ENCODE assay signal across 1 cellular context in the genomic region with DNA sequence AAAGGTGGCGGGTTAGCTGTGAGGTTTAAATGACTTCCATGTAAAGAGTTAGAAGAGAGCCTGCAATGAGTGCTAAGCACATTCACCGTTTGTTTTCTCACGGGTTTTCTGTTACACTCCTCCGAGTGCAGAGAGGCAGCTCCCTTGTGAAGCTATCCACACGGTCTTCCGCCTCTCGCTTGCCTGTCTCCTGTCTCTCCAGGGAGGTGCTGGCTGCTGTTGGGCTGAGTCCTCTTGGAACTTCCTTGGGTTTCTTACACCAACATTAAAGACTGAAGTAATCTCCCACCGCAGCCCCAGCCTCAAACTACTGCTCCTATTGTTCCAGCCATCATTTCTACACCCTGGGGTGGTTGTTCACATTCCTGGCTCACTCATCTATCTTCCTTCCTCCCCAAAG.
TF ChIP-seq lines count a peak whose summit lies in the region.

No MANE protein-coding gene starts in this region.

TF ChIP-seq in A549, 52 proteins besides CTCF, POLR2A, EP300 and RAD21 (continued from another document):
- TF ChIP-seq, protein P1, sequence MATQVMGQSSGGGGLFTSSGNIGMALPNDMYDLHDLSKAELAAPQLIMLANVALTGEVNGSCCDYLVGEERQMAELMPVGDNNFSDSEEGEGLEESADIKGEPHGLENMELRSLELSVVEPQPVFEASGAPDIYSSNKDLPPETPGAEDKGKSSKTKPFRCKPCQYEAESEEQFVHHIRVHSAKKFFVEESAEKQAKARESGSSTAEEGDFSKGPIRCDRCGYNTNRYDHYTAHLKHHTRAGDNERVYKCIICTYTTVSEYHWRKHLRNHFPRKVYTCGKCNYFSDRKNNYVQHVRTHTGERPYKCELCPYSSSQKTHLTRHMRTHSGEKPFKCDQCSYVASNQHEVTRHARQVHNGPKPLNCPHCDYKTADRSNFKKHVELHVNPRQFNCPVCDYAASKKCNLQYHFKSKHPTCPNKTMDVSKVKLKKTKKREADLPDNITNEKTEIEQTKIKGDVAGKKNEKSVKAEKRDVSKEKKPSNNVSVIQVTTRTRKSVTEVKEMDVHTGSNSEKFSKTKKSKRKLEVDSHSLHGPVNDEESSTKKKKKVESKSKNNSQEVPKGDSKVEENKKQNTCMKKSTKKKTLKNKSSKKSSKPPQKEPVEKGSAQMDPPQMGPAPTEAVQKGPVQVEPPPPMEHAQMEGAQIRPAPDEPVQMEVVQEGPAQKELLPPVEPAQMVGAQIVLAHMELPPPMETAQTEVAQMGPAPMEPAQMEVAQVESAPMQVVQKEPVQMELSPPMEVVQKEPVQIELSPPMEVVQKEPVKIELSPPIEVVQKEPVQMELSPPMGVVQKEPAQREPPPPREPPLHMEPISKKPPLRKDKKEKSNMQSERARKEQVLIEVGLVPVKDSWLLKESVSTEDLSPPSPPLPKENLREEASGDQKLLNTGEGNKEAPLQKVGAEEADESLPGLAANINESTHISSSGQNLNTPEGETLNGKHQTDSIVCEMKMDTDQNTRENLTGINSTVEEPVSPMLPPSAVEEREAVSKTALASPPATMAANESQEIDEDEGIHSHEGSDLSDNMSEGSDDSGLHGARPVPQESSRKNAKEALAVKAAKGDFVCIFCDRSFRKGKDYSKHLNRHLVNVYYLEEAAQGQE (IDR thresholded peaks at IDR 0.05) = no peak
- TF ChIP-seq CBX8 (IDR thresholded peaks at IDR 0.05) = no peak
- TF ChIP-seq, protein P2, sequence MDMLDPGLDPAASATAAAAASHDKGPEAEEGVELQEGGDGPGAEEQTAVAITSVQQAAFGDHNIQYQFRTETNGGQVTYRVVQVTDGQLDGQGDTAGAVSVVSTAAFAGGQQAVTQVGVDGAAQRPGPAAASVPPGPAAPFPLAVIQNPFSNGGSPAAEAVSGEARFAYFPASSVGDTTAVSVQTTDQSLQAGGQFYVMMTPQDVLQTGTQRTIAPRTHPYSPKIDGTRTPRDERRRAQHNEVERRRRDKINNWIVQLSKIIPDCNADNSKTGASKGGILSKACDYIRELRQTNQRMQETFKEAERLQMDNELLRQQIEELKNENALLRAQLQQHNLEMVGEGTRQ (IDR thresholded peaks at IDR 0.05) = no peak
